Comparison of ENCODE assay signal across 21 cellular contexts in genomic region chr12:48159976-48160525, GRCh38. TPM values are rescaled to one million over a fixed set of nuclear protein-coding genes. Genes with fewer than 3 reads are reported as not detected.
"Had no signal": no experiment of that assay in that cellular context is flagged by ENCODE, and none has a peak within 500 bp of the region (broad histone marks: within the 10 kb centered on the region; RNA-seq: fewer than 3 reads in every experiment).

No MANE protein-coding gene starts in this region.

- ATAC-seq: activated CD4-positive, CD25-positive, alpha-beta regulatory T cell treated with anti-CD3 and anti-CD28 coated beads, Interleukin-2, amount 50 U/mL, for 24 hours; activated T-helper 17 cell treated with anti-CD3 and anti-CD28 coated beads, Interleukin-2, amount 50 U/mL, for 72 hours; esophagus mucosa; foreskin keratinocyte; heart left ventricle; right lobe of liver; stimulated activated naive CD8-positive, alpha-beta T cell treated with anti-CD3 and anti-CD28 coated beads, Interleukin-15, amount 100 ng/mL, for 72 hours had no signal

- H3K27me3 Mint-ChIP-seq: stimulated activated naive CD8-positive, alpha-beta T cell treated with anti-CD3 and anti-CD28 coated beads, Interleukin-15, amount 100 ng/mL, for 72 hours; type B pancreatic cell had no signal

- H3K9me3 Mint-ChIP-seq: activated T-helper 17 cell treated with anti-CD3 and anti-CD28 coated beads, Interleukin-2, amount 50 U/mL, for 72 hours; mesothelial cell of epicardium; nephron progenitor cell; stimulated activated naive CD8-positive, alpha-beta T cell treated with anti-CD3 and anti-CD28 coated beads, Interleukin-15, amount 100 ng/mL, for 72 hours; T-helper 2 cell treated with Interferon-gamma antibody and Interleukin-4, amounts not matched to agents 5 μg/mL and 100 μg/mL, for 36 hours; type B pancreatic cell had no signal

- H3K36me3 Mint-ChIP-seq: mesothelial cell of epicardium, type B pancreatic cell had no signal

- H3K9me3 ChIP-seq: heart left ventricle, right lobe of liver, spleen had no signal

- DNase-seq: activated naive CD4-positive, alpha-beta T cell treated with Interleukin-2 at 50 U/mL for 16 hours; activated T-cell treated with anti-CD3 and anti-CD28 coated beads for 4 hours; foreskin keratinocyte; nephron progenitor cell; right lobe of liver; spleen; stimulated activated naive CD8-positive, alpha-beta T cell treated with anti-CD3 and anti-CD28 coated beads, Interleukin-15, amount 100 ng/mL, for 72 hours; SW 1271 had no signal

- H3K4me3 Mint-ChIP-seq: activated T-helper 17 cell treated with anti-CD3 and anti-CD28 coated beads, Interleukin-2, amount 50 U/mL, for 72 hours; mesothelial cell of epicardium; nephron progenitor cell; stimulated activated naive CD8-positive, alpha-beta T cell treated with anti-CD3 and anti-CD28 coated beads, Interleukin-15, amount 100 ng/mL, for 72 hours; T-helper 2 cell treated with Interferon-gamma antibody and Interleukin-4, amounts not matched to agents 5 μg/mL and 100 μg/mL, for 36 hours; type B pancreatic cell had no signal

- H3K27ac Mint-ChIP-seq: activated T-helper 17 cell treated with anti-CD3 and anti-CD28 coated beads, Interleukin-2, amount 50 U/mL, for 72 hours; mesothelial cell of epicardium; nephron progenitor cell; stimulated activated naive CD8-positive, alpha-beta T cell treated with anti-CD3 and anti-CD28 coated beads, Interleukin-15, amount 100 ng/mL, for 72 hours; T-helper 2 cell treated with Interferon-gamma antibody and Interleukin-4, amounts not matched to agents 5 μg/mL and 100 μg/mL, for 36 hours; type B pancreatic cell had no signal

- H3K4me3 ChIP-seq: cardiac muscle cell, heart left ventricle, lung, right lobe of liver, spleen had no signal

RNA-seq across cellular contexts. Expression of gene OR10AD1, which starts 43.0 kb away (rescaled TPM):
- total RNA-seq: activated CD8-positive, alpha-beta memory T cell treated with anti-CD3 and anti-CD28 coated beads for 36 hours; activated T-helper 17 cell treated with anti-CD3 and anti-CD28 coated beads, Interleukin-2, amount 50 U/mL, for 72 hours; cardiac muscle cell; esophagus mucosa; foreskin keratinocyte; heart left ventricle; lung; mesothelial cell of epicardium; omental fat pad; pulmonary artery endothelial cell; right lobe of liver; spleen; temporal lobe had no signal
